In the genomic region with DNA sequence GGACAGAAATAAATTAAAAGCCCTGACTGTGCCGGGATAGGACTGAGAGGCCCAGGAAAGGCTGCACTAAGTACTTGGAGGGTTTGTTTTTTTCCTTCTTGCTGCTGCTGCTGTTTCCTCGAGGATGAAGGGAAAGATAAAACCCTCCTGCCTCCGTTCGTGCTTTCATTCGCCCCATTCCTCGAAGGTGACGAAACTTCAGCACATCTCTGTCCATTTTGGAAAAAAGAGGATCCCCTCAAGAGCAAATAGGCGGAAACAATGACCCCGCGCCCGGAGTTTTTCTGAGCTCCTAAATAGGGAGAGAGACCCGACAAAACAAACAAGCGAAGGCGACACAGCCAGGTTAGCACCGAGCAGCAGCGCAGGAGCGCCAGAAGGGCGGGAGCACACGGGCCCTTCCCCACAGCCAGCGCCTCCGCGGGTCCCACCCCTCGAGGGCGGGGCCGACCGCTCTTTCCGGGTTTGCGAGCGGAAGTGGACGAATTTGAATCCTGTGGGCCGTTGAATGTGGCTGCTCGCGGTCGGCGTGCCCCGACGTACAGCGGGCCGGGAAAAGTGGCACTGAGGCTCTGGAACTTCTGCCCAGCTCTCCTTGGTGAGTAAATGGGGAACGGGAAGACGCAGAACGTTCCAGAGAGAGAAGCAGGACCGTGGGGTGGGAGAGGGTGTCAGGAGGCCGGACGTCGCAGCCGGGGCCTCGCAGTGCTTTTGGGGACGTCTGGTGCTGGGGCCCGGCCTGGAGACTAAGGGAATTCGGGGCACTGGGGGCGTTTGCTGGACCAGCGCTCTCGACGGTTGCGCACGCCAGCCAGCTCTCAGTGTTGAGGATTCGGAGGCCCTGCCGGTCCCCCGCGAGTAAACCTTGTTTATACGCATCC, we compare ENCODE assay signal across 1 cellular context.
TF ChIP-seq lines count a peak whose summit lies in the region.

G2E3 (plus strand) TSS at position 484 of the 881 bp plus-strand sequence. CDS start 21,922 bp downstream, outside the sequence.

TF ChIP-seq in K562, 482 proteins besides CTCF, POLR2A, EP300 and RAD21 (continued from another document and continues in another):
- TF ChIP-seq, protein P1, sequence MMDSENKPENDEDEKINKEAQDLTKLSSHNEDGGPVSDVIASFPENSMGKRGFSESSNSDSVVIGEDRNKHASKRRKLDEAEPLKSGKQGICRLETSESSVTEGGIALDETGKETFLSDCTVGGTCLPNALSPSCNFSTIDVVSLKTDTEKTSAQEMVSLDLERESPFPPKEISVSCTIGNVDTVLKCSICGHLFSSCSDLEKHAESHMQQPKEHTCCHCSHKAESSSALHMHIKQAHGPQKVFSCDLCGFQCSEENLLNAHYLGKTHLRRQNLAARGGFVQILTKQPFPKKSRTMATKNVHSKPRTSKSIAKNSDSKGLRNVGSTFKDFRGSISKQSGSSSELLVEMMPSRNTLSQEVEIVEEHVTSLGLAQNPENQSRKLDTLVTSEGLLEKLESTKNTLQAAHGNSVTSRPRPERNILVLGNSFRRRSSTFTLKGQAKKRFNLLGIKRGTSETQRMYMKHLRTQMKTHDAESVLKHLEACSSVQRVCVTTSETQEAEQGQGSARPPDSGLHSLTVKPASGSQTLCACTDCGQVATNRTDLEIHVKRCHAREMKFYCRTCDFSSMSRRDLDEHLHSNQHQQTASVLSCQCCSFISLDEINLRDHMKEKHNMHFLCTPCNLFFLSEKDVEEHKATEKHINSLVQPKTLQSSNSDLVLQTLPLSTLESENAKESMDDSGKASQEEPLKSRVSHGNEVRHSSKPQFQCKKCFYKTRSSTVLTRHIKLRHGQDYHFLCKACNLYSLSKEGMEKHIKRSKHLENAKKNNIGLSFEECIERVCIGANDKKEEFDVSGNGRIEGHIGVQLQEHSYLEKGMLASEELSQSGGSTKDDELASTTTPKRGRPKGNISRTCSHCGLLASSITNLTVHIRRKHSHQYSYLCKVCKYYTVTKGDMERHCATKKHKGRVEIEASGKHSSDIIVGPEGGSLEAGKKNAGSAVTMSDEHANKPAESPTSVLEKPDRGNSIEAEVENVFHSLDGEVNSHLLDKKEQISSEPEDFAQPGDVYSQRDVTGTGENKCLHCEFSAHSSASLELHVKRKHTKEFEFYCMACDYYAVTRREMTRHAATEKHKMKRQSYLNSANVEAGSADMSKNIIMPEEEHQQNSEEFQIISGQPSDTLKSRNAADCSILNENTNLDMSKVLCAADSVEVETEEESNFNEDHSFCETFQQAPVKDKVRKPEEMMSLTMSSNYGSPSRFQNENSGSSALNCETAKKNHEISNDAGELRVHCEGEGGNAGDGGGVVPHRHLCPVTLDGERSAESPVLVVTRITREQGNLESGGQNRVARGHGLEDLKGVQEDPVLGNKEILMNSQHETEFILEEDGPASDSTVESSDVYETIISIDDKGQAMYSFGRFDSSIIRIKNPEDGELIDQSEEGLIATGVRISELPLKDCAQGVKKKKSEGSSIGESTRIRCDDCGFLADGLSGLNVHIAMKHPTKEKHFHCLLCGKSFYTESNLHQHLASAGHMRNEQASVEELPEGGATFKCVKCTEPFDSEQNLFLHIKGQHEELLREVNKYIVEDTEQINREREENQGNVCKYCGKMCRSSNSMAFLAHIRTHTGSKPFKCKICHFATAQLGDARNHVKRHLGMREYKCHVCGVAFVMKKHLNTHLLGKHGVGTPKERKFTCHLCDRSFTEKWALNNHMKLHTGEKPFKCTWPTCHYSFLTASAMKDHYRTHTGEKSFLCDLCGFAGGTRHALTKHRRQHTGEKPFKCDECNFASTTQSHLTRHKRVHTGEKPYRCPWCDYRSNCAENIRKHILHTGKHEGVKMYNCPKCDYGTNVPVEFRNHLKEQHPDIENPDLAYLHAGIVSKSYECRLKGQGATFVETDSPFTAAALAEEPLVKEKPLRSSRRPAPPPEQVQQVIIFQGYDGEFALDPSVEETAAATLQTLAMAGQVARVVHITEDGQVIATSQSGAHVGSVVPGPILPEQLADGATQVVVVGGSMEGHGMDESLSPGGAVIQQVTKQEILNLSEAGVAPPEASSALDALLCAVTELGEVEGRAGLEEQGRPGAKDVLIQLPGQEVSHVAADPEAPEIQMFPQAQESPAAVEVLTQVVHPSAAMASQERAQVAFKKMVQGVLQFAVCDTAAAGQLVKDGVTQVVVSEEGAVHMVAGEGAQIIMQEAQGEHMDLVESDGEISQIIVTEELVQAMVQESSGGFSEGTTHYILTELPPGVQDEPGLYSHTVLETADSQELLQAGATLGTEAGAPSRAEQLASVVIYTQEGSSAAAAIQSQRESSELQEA (IDR thresholded peaks at IDR 0.05; ENCODE audit: low read depth) = no peak
- peak; percentile 45; the same call in 1 of the 2 replicates for TF ChIP-seq PML (IDR thresholded peaks at IDR 0.05; ENCODE audit: low read length)
- TF ChIP-seq, protein P2, sequence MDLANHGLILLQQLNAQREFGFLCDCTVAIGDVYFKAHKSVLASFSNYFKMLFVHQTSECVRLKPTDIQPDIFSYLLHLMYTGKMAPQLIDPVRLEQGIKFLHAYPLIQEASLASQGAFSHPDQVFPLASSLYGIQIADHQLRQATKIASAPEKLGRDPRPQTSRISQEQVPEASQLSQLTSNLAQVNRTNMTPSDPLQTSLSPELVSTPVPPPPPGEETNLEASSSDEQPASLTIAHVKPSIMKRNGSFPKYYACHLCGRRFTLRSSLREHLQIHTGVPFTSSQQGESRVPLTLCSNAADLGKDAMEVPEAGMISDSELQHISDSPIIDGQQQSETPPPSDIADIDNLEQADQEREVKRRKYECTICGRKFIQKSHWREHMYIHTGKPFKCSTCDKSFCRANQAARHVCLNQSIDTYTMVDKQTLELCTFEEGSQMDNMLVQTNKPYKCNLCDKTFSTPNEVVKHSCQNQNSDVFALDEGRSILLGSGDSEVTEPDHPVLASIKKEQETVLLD (IDR thresholded peaks at IDR 0.05) = no peak
- TF ChIP-seq POLR2B (IDR thresholded peaks at IDR 0.05; ENCODE audit: low read depth, partially characterized antibody) = peak; percentile 78
- TF ChIP-seq HMG20A (CRISPR knock-in tag; conservative IDR thresholded peaks at IDR 0.05) = no peak
- TF ChIP-seq TSC22D4 (tag; IDR thresholded peaks at IDR 0.05) = no peak
- peak; percentile 50; the same call in 1 of the 2 replicates for TF ChIP-seq ETV1 (tag; conservative IDR thresholded peaks at IDR 0.05; ENCODE audit: low read depth)
- no peak for TF ChIP-seq CHD2 (IDR thresholded peaks at IDR 0.05; ENCODE audit: low read depth, low read length)
- peak; percentile 38; the same call in 1 of the 2 replicates for TF ChIP-seq ATF7 (IDR thresholded peaks at IDR 0.05)
- no peak for TF ChIP-seq SNIP1 (IDR thresholded peaks at IDR 0.05; ENCODE audit: low read depth)
- TF ChIP-seq FOXA3 (CRISPR knock-in tag; conservative IDR thresholded peaks at IDR 0.05 in 1 of 2, IDR thresholded peaks at IDR 0.05 in 1 of 2) = peak in 1 of 2 experiments; percentile 49; a peak in 1 of 4 replicates
- no peak for TF ChIP-seq MCM7 (IDR thresholded peaks at IDR 0.05)
- no peak for TF ChIP-seq GTF2A2 (tag; IDR thresholded peaks at IDR 0.05)
- 0 out of 2 replicates have a peak, but pooled peaks have one; percentile 25 for TF ChIP-seq MBD2 (IDR thresholded peaks at IDR 0.05; ENCODE audit: borderline replicate concordance, low read depth)
- no peak for TF ChIP-seq MTF1 (CRISPR knock-in tag; IDR thresholded peaks at IDR 0.05; ENCODE audit: borderline replicate concordance)
- TF ChIP-seq TAF9B (IDR thresholded peaks at IDR 0.05; ENCODE audit: partially characterized antibody) = peak; percentile 68
- no peak for TF ChIP-seq ZNF766 (CRISPR knock-in tag; conservative IDR thresholded peaks at IDR 0.05)
- TF ChIP-seq SIRT6 (IDR thresholded peaks at IDR 0.05; ENCODE audit: low read depth, low read length) = no peak
- no peak for TF ChIP-seq ZNF134 (CRISPR knock-in tag; conservative IDR thresholded peaks at IDR 0.05)
- peak; percentile 75 for TF ChIP-seq POLR2H (tag; IDR thresholded peaks at IDR 0.05; ENCODE audit: low read depth)
- TF ChIP-seq CCNT2 (IDR thresholded peaks at IDR 0.05; ENCODE audit: borderline replicate concordance, extremely low read depth, insufficient read length, low read depth, low read length) = peak; percentile 40
- no peak for TF ChIP-seq MCM2 (IDR thresholded peaks at IDR 0.05; ENCODE audit: low read depth)
- TF ChIP-seq DACH1 (IDR thresholded peaks at IDR 0.05; ENCODE audit: partially characterized antibody) = no peak
- no peak for TF ChIP-seq TBL1XR1 (IDR thresholded peaks at IDR 0.05; ENCODE audit: low read length in 2 of 2)
- TF ChIP-seq FOXP1 (CRISPR knock-in tag; IDR thresholded peaks at IDR 0.05) = peak; percentile 65; the same call in 1 of the 2 replicates
- TF ChIP-seq POU5F1 (IDR thresholded peaks at IDR 0.05; ENCODE audit: borderline replicate concordance, low read depth, low read length, partially characterized antibody) = no peak
- no peak for TF ChIP-seq ZNF699 (CRISPR knock-in tag; IDR thresholded peaks at IDR 0.05; ENCODE audit: insufficient replicate concordance)
- TF ChIP-seq ATF3 (IDR thresholded peaks at IDR 0.05) = peak; percentile 61
- no peak for TF ChIP-seq ATF3 (CRISPR knock-in tag; conservative IDR thresholded peaks at IDR 0.05)
- TF ChIP-seq ATF1 (CRISPR knock-in tag; IDR thresholded peaks at IDR 0.05) = no peak
- TF ChIP-seq ATF1 (tag; IDR thresholded peaks at IDR 0.05) = peak; percentile 44
- 0 out of 2 replicates have a peak, but pooled peaks have one; percentile 41 for TF ChIP-seq SRSF3 (IDR thresholded peaks at IDR 0.05; ENCODE audit: insufficient read depth, low read length)
- no peak for TF ChIP-seq ZC3H8 (IDR thresholded peaks at IDR 0.05)
- no peak for TF ChIP-seq RREB1 (CRISPR knock-in tag; IDR thresholded peaks at IDR 0.05)
- TF ChIP-seq ZBTB8A (IDR thresholded peaks at IDR 0.05; ENCODE audit: partially characterized antibody) = no peak
- no peak for TF ChIP-seq KLF6 (CRISPR knock-in tag; IDR thresholded peaks at IDR 0.05; ENCODE audit: borderline replicate concordance)
- peak; percentile 86; the same call in 1 of the 2 replicates for TF ChIP-seq PHF8 (IDR thresholded peaks at IDR 0.05; ENCODE audit: borderline replicate concordance, low read length)
- TF ChIP-seq MYBL2 (IDR thresholded peaks at IDR 0.05; ENCODE audit: low read depth) = peak; percentile 99
- TF ChIP-seq MYBL2 (CRISPR knock-in tag; IDR thresholded peaks at IDR 0.05; ENCODE audit: borderline replicate concordance) = peak; percentile 95; the same call in 1 of the 2 replicates
- TF ChIP-seq SMAD4 (CRISPR knock-in tag; conservative IDR thresholded peaks at IDR 0.05) = no peak
- no peak for TF ChIP-seq DNMT1 (IDR thresholded peaks at IDR 0.05)
- TF ChIP-seq MCM5 (IDR thresholded peaks at IDR 0.05; ENCODE audit: low read depth) = no peak
- no peak for TF ChIP-seq ZNF140 (CRISPR knock-in tag; IDR thresholded peaks at IDR 0.05)
- TF ChIP-seq, protein P3, sequence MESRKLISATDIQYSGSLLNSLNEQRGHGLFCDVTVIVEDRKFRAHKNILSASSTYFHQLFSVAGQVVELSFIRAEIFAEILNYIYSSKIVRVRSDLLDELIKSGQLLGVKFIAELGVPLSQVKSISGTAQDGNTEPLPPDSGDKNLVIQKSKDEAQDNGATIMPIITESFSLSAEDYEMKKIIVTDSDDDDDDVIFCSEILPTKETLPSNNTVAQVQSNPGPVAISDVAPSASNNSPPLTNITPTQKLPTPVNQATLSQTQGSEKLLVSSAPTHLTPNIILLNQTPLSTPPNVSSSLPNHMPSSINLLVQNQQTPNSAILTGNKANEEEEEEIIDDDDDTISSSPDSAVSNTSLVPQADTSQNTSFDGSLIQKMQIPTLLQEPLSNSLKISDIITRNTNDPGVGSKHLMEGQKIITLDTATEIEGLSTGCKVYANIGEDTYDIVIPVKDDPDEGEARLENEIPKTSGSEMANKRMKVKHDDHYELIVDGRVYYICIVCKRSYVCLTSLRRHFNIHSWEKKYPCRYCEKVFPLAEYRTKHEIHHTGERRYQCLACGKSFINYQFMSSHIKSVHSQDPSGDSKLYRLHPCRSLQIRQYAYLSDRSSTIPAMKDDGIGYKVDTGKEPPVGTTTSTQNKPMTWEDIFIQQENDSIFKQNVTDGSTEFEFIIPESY (CRISPR knock-in tag; IDR thresholded peaks at IDR 0.05) = peak; percentile 52; the same call in 1 of the 2 replicates
